In the genomic region with DNA sequence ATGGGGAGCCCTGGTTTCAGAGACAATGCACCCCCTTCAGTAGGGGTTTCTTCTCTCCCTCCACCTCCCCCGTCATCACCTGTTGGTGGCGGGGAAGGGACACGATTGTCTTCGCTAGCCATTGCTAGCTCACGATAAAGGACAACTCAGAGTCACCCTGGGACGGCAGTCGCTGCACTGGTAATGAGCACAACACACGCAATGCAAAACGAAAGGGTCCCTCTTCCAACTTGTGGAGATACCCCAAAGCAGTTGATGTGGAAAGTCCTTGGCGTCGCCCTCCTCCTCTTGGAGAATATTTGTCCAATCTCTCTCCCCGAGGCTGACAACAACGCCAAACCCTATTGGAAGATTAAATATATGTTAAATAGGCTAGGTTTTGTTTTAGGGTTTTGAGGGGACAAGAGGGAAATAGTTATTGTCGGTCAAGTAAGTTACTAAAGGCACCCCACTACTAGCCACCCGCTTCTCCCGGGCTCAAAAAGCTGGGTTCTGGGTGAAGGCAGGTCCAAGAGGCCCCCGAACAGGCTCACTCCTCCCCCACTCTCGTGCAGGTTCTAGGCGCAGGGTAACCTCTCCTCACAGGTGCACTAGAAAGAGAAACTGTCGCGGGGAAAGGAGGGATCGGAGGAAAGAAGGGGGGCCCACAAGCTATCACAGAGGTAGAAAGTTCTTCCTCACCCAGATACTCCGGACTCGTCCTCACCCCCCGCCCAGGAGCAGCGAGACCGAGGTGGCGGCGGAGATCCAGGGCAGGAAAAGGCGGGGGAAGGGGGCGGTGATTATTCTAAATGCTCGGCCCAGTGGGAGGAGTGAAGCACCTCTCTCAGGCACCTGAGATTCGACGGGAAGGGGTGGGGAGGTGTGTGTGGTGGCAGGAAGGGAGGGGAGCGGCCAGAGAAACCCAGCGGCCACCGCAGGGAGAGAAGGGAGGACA, we compare ENCODE assay signal across 1 cellular context.
TF ChIP-seq lines count a peak whose summit lies in the region.

A gene with protein sequence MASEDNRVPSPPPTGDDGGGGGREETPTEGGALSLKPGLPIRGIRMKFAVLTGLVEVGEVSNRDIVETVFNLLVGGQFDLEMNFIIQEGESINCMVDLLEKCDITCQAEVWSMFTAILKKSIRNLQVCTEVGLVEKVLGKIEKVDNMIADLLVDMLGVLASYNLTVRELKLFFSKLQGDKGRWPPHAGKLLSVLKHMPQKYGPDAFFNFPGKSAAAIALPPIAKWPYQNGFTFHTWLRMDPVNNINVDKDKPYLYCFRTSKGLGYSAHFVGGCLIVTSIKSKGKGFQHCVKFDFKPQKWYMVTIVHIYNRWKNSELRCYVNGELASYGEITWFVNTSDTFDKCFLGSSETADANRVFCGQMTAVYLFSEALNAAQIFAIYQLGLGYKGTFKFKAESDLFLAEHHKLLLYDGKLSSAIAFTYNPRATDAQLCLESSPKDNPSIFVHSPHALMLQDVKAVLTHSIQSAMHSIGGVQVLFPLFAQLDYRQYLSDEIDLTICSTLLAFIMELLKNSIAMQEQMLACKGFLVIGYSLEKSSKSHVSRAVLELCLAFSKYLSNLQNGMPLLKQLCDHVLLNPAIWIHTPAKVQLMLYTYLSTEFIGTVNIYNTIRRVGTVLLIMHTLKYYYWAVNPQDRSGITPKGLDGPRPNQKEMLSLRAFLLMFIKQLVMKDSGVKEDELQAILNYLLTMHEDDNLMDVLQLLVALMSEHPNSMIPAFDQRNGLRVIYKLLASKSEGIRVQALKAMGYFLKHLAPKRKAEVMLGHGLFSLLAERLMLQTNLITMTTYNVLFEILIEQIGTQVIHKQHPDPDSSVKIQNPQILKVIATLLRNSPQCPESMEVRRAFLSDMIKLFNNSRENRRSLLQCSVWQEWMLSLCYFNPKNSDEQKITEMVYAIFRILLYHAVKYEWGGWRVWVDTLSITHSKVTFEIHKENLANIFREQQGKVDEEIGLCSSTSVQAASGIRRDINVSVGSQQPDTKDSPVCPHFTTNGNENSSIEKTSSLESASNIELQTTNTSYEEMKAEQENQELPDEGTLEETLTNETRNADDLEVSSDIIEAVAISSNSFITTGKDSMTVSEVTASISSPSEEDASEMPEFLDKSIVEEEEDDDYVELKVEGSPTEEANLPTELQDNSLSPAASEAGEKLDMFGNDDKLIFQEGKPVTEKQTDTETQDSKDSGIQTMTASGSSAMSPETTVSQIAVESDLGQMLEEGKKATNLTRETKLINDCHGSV (N-terminal part only) (minus strand): TSS at position 764 of the 937 bp plus-strand sequence. CDS start 642 bp downstream, at position 122.

TF ChIP-seq in neural cell, 6 proteins besides CTCF, POLR2A, EP300 and RAD21 (continued from another document):
- TF ChIP-seq SMC3 (conservative IDR thresholded peaks at IDR 0.05; ENCODE audit: poor library complexity) (no peak), EZH2 (IDR thresholded peaks at IDR 0.05; ENCODE audit: borderline replicate concordance, insufficient read depth, low read length, poor library complexity, severe bottlenecking) (no peak), POLR2AphosphoS5 (IDR thresholded peaks at IDR 0.05) (no peak), MXI1 (conservative IDR thresholded peaks at IDR 0.05; ENCODE audit: poor library complexity, severe bottlenecking) (no peak)
- TF ChIP-seq, protein P1, sequence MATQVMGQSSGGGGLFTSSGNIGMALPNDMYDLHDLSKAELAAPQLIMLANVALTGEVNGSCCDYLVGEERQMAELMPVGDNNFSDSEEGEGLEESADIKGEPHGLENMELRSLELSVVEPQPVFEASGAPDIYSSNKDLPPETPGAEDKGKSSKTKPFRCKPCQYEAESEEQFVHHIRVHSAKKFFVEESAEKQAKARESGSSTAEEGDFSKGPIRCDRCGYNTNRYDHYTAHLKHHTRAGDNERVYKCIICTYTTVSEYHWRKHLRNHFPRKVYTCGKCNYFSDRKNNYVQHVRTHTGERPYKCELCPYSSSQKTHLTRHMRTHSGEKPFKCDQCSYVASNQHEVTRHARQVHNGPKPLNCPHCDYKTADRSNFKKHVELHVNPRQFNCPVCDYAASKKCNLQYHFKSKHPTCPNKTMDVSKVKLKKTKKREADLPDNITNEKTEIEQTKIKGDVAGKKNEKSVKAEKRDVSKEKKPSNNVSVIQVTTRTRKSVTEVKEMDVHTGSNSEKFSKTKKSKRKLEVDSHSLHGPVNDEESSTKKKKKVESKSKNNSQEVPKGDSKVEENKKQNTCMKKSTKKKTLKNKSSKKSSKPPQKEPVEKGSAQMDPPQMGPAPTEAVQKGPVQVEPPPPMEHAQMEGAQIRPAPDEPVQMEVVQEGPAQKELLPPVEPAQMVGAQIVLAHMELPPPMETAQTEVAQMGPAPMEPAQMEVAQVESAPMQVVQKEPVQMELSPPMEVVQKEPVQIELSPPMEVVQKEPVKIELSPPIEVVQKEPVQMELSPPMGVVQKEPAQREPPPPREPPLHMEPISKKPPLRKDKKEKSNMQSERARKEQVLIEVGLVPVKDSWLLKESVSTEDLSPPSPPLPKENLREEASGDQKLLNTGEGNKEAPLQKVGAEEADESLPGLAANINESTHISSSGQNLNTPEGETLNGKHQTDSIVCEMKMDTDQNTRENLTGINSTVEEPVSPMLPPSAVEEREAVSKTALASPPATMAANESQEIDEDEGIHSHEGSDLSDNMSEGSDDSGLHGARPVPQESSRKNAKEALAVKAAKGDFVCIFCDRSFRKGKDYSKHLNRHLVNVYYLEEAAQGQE (IDR thresholded peaks at IDR 0.05; ENCODE audit: borderline replicate concordance) = no peak
